In the genomic region with DNA sequence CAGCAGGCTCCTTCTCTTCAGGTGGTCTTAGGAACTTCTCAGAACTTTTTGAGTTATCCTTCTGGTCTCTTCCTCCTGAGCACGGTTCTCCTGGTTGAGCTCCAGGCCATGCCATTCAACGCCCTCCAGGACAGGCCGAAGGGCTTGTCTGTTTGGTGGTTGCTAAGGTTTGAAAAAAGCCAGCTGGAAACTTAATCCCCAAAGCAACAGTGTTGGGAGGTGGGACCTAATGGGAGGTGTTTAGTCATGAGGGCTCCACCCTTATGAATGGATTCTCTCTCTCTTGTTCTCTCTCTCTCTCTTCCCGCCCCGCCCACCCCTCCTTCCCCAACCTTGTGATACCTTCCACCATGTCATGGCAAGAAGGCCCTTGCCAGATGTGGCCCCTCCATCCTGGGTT, we compare ENCODE assay signal across 13 cellular contexts. TPM values are rescaled to one million over a fixed set of nuclear protein-coding genes. Genes with fewer than 3 reads are reported as not detected.
A peak's percentile ranks its signal among the peaks of the same experiment; 100 is the strongest.
DNase-seq lines count a peak whose midpoint lies in the region; ATAC-seq and TF ChIP-seq lines count a peak whose summit lies in the region.
"Had no signal": no experiment of that assay in that cellular context is flagged by ENCODE, and none has a peak within 500 bp of the region (broad histone marks: within the 10 kb centered on the region; RNA-seq: fewer than 3 reads in every experiment).

No MANE protein-coding gene starts in this region.

- no peak for TF ChIP-seq CTCF in SK-N-SH (IDR thresholded peaks at IDR 0.05)
- TF ChIP-seq CTCF in WERI-Rb-1 (IDR thresholded peaks at IDR 0.05; ENCODE audit: low read depth, low read length): no peak
- no peak for TF ChIP-seq CTCF in upper lobe of left lung (IDR thresholded peaks at IDR 0.05)
- no peak for TF ChIP-seq CTCF in tibial artery (IDR thresholded peaks at IDR 0.05)

- no peak for TF ChIP-seq POLR2A in upper lobe of left lung (IDR thresholded peaks at IDR 0.05)

- 84% methylated on average over 4 of the region's 5 CpGs for WGBS in SK-N-SH (ENCODE audit: low lambda C conversion rate)
- WGBS in right cardiac atrium: 71% methylated on average over 5 of the region's 5 CpGs
- 81 to 93% methylated on average over 5 of the region's 5 CpGs for WGBS in upper lobe of left lung, 2 donors

- H3K9me2 ChIP-seq in SK-N-SH: no peaks in the 10 kb centered on the region

- H3K27me3 ChIP-seq in SK-N-SH (ENCODE audit: insufficient read depth) (no peaks in the 10 kb centered on the region), WERI-Rb-1 (ENCODE audit: insufficient read depth, low read depth, severe bottlenecking) (no peaks in the 10 kb centered on the region), right cardiac atrium (ENCODE audit: control insufficient read depth, insufficient read depth) (no peaks in the 10 kb centered on the region), upper lobe of left lung (no peaks in the 10 kb centered on the region), tibial artery (no peaks in the 10 kb centered on the region)
- H3K27me3 ChIP-seq: ovary, vagina had no signal

- H3K4me1 ChIP-seq in SK-N-SH (ENCODE audit: control insufficient read depth in 1 of 2, insufficient read depth in 2 of 2, low read depth in 1 of 2, low read length in 1 of 2): no peaks in the 10 kb centered on the region
- H3K4me1 ChIP-seq in right cardiac atrium (ENCODE audit: control insufficient read depth, insufficient read depth, low read length): peaks cover 3% of the 10 kb centered on the region
- peaks cover 8 to 20% (median 16%) of the 10 kb centered on the region in 4 donors for H3K4me1 ChIP-seq in upper lobe of left lung
- peaks cover 0 to 3% (median 0%) of the 10 kb centered on the region in 4 donors for H3K4me1 ChIP-seq in tibial artery

- no peak overlapping the region for H3K9ac ChIP-seq in SK-N-SH

- no peaks in the 10 kb centered on the region for H4K20me1 ChIP-seq in SK-N-SH (ENCODE audit: insufficient read depth)

- ATAC-seq in SK-N-SH treated with all-trans-retinoic acid at 6 μM for 48 hours (0 out of 3 replicates have a peak, but pooled peaks have one; percentile 7), right cardiac atrium (peak; percentile 23 to 54), upper lobe of left lung (ENCODE audit: low FRiP score in 2 of 2) (peak; percentile 12 to 68), HG03469 (IDR thresholded peaks at IDR 0.05; ENCODE audit: unreplicated experiment) (no peak)

- intact Hi-C loops in right cardiac atrium (cut with DNase I): no loop called here
- intact Hi-C loops in tibial artery (cut with DNase I; ENCODE audit: low total_unique reads): no loop called here

- no peak overlapping the region for H3K4me3 ChIP-seq in SK-N-SH (ENCODE audit: low read depth in 2 of 2, low read length in 1 of 2)
- H3K4me3 ChIP-seq in WERI-Rb-1 (ENCODE audit: low read depth, low read length): no peak overlapping the region
- H3K4me3 ChIP-seq in right cardiac atrium (ENCODE audit: low read length): no peak overlapping the region
- peak overlapping the region in 3 of 4 donors; percentile 24 to 47 (median 36) for H3K4me3 ChIP-seq in upper lobe of left lung
- no peak overlapping the region for H3K4me3 ChIP-seq in tibial artery
- H3K4me3 ChIP-seq: GM23338, ovary, vagina had no signal

- H3K4me2 ChIP-seq in SK-N-SH: no peak overlapping the region
- H3K4me2 ChIP-seq: GM23338 had no signal

- no peak for TF ChIP-seq RAD21 in SK-N-SH (IDR thresholded peaks at IDR 0.05; ENCODE audit: low read length)

- peaks cover 6% of the 10 kb centered on the region for H3F3A ChIP-seq in SK-N-SH (replicated peaks; ENCODE audit: insufficient read depth)

- TF ChIP-seq EP300 in SK-N-SH (IDR thresholded peaks at IDR 0.05; ENCODE audit: borderline replicate concordance in 1 of 2, low read depth in 1 of 2, low read length in 1 of 2) (no peak), upper lobe of left lung (IDR thresholded peaks at IDR 0.05) (no peak)

- H2AFZ ChIP-seq in SK-N-SH (ENCODE audit: low read depth): no peak overlapping the region
- H2AFZ ChIP-seq: GM23338 had no signal

- H3K36me3 ChIP-seq in SK-N-SH (replicated peaks in 1 of 2; ENCODE audit: control insufficient read depth in 1 of 2, insufficient read depth in 2 of 2, low read length in 1 of 2) (peaks cover 0 to 3% of the 10 kb centered on the region in 2 experiments), WERI-Rb-1 (no peaks in the 10 kb centered on the region), upper lobe of left lung (peaks cover 0 to 3% (median 0%) of the 10 kb centered on the region in 4 donors), tibial artery (peaks cover 0 to 4% (median 0%) of the 10 kb centered on the region in 3 donors)
- H3K36me3 ChIP-seq: ovary, vagina had no signal

- CTCF ChIA-PET in SK-N-SH (lab: Yijun Ruan, JAX): interaction anchor here (0.6 to 1.5 kb wide), 7 partner anchors 8 to 120 kb away, joined by 3 to 7 read pairs (median 4); no protein-coding TSS in a partner anchor

- POLR2A ChIA-PET in SK-N-SH (lab: Yijun Ruan, JAX): no interaction called here

- no peaks in the 10 kb centered on the region for H3K9me3 ChIP-seq in SK-N-SH
- H3K9me3 ChIP-seq in WERI-Rb-1 (ENCODE audit: severe bottlenecking): no peaks in the 10 kb centered on the region
- no peaks in the 10 kb centered on the region for H3K9me3 ChIP-seq in right cardiac atrium (ENCODE audit: control insufficient read depth, low read length)
- H3K9me3 ChIP-seq in upper lobe of left lung: no peaks in the 10 kb centered on the region
- no peaks in the 10 kb centered on the region for H3K9me3 ChIP-seq in tibial artery
- H3K9me3 ChIP-seq: ovary, vagina had no signal

- no peaks in the 10 kb centered on the region for H3K79me2 ChIP-seq in SK-N-SH (ENCODE audit: insufficient read depth)

- H3K27ac ChIP-seq in SK-N-SH (ENCODE audit: low read depth in 2 of 2, low read length in 1 of 2) (no peak overlapping the region), WERI-Rb-1 (peak overlapping the region; percentile 51), right cardiac atrium (ENCODE audit: low read length) (no peak overlapping the region), upper lobe of left lung (peak overlapping the region; percentile 78 to 92 (median 88)), tibial artery (no peak overlapping the region)
- H3K27ac ChIP-seq: ovary, vagina had no signal

- no peak for DNase-seq in SK-N-SH
- peak; percentile 62 for DNase-seq in WERI-Rb-1
- no peak for DNase-seq in right cardiac atrium
- no peak for DNase-seq in upper lobe of left lung
- DNase-seq in effector CD8-positive, alpha-beta T cell (lab: John Stamatoyannopoulos, UW): no peak
- no peak for DNase-seq in tibial artery
- DNase-seq: NCI-H2171, T-helper 9 cell had no signal

TF ChIP-seq in SK-N-SH treated with all-trans-retinoic acid at 6 μM for 48 hours, 23 proteins besides CTCF, POLR2A, EP300 and RAD21 (continues in another document):
- TF ChIP-seq ARNTL (CRISPR knock-in tag; IDR thresholded peaks at IDR 0.05; ENCODE audit: borderline replicate concordance, low read depth) (no peak), OSR1 (CRISPR knock-in tag; IDR thresholded peaks at IDR 0.05) (no peak), SNAI2 (CRISPR knock-in tag; IDR thresholded peaks at IDR 0.05) (no peak)

TF ChIP-seq in SK-N-SH, 30 proteins besides CTCF, POLR2A, EP300 and RAD21 (continues in another document):
- TF ChIP-seq, protein P1, sequence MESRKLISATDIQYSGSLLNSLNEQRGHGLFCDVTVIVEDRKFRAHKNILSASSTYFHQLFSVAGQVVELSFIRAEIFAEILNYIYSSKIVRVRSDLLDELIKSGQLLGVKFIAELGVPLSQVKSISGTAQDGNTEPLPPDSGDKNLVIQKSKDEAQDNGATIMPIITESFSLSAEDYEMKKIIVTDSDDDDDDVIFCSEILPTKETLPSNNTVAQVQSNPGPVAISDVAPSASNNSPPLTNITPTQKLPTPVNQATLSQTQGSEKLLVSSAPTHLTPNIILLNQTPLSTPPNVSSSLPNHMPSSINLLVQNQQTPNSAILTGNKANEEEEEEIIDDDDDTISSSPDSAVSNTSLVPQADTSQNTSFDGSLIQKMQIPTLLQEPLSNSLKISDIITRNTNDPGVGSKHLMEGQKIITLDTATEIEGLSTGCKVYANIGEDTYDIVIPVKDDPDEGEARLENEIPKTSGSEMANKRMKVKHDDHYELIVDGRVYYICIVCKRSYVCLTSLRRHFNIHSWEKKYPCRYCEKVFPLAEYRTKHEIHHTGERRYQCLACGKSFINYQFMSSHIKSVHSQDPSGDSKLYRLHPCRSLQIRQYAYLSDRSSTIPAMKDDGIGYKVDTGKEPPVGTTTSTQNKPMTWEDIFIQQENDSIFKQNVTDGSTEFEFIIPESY (IDR thresholded peaks at IDR 0.05; ENCODE audit: borderline replicate concordance, low read depth): no peak
- TF ChIP-seq USF2 (IDR thresholded peaks at IDR 0.05; ENCODE audit: borderline replicate concordance, low read depth, low read length): no peak
- no peak for TF ChIP-seq TCF12 (IDR thresholded peaks at IDR 0.05)
- no peak for TF ChIP-seq USF1 (IDR thresholded peaks at IDR 0.05; ENCODE audit: borderline replicate concordance, low read depth)
- TF ChIP-seq TAF1 (IDR thresholded peaks at IDR 0.05; ENCODE audit: borderline replicate concordance, low read depth, low read length): no peak
- TF ChIP-seq CHD2 (IDR thresholded peaks at IDR 0.05; ENCODE audit: low read length, partially characterized antibody): no peak
- no peak for TF ChIP-seq FOXM1 (IDR thresholded peaks at IDR 0.05; ENCODE audit: low read depth)

RNA-seq across cellular contexts. Expression of gene KCNE1, which starts 0.9 kb away (rescaled TPM):
- 0.06 and 0.16 TPM in 2 replicates for polyA plus RNA-seq in SK-N-SH (2012; rRNA removed)
- polyA plus RNA-seq in SK-N-SH (2012; cell fraction: cytosol; rRNA removed): 0.05 and 0.09 TPM in 2 replicates
- polyA plus RNA-seq in SK-N-SH (2012; cell fraction: nucleus; rRNA removed): 0.20 and 0.32 TPM in 2 replicates
- total RNA-seq in right cardiac atrium: 10 to 100 TPM in 2 of 4 donors, 1 to 10 TPM in 2; 3.6 to 11.4 (median 9.5) TPM
- 3.8 TPM for polyA plus RNA-seq in right cardiac atrium
- total RNA-seq in upper lobe of left lung: 10 to 100 TPM in 5 of 6 donors, 1 to 10 TPM in 1; 9.6 to 58.7 (median 19.4) TPM
- polyA plus RNA-seq: GM23338 had no signal

Comparison
In these comparisons a context has a peak if more than half of its experiments do, and no peak if none do; other contexts are left out.
1. H3K27ac ChIP-seq: peak in WERI-Rb-1 (single experiment) and upper lobe of left lung (4 of 4); none in SK-N-SH (0 of 2), right cardiac atrium (single experiment) and tibial artery (0 of 2).
2. H3K4me3 ChIP-seq: peak in upper lobe of left lung (3 of 4); none in SK-N-SH (0 of 2), WERI-Rb-1 (single experiment), right cardiac atrium (single experiment) and tibial artery (0 of 2).